In the genomic region with DNA sequence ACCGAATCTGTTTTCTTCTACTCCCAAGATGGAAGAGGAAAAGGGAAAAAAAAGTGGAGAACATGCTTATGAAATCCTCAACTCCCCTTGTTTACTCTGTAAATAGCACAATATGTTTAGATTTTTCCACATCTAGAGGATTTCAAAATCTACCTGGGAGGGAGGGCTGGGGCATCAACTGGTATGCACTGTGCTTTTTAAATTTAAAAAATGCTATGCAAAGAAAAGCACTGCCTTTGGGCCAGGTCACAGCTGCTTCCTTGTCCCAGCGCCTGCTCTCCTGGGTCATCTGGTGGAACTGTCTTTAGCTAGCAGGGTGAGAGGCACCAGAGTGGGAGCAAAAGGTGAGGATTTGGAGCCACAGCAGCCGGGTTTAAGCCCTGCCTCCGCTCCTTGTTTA, we compare ENCODE assay signal across 33 cellular contexts.
DNase-seq lines count a peak whose midpoint lies in the region; ATAC-seq, FAIRE-seq and TF ChIP-seq lines count a peak whose summit lies in the region.
"Had no signal": no experiment of that assay in that cellular context is flagged by ENCODE, and none has a peak within 500 bp of the region (broad histone marks: within the 10 kb centered on the region; RNA-seq: fewer than 3 reads in every experiment).

No MANE protein-coding gene starts in this region.

- DNase-seq in right lobe of liver, result no peak
- DNase-seq in HepG2 (ENCODE audit: low spot score), result no peak
- DNase-seq in D721Med (ENCODE audit: insufficient read length, low spot score), result no peak
- DNase-seq in left lobe of liver (ENCODE audit: low spot score), result no peak
- DNase-seq in GM13977 (ENCODE audit: low spot score), result no peak
- no peak for DNase-seq in DMS 273 treated with DMSO at 0.1 percent for 48 hours (lab: John Stamatoyannopoulos, UW)
- DNase-seq in HT-29 (ENCODE audit: low spot score), result no peak
- DNase-seq: 8988T; ACHN; AML-193; BE2C; C1 segment of cervical spinal cord; Caco-2; Calu3; CD4-positive, alpha-beta memory T cell; CD4-positive, alpha-beta T cell; CD4-positive, CD25-positive, alpha-beta regulatory T cell; CD8-positive, alpha-beta memory T cell; CD8-positive, alpha-beta T cell; COR-L47; DMS153; DMS53; DMS79; DMS79 treated with DMSO at 0.1 percent for 48 hours; DND-41; EL had no signal

- no peaks in the 10 kb centered on the region for H3K27me3 ChIP-seq in right lobe of liver
- peaks cover 0 to 8% of the 10 kb centered on the region in 2 experiments; a peak in 1 of 5 replicates for H3K27me3 ChIP-seq in HepG2 (ENCODE audit: control insufficient read depth in 1 of 2, insufficient read depth in 2 of 2, low read length in 2 of 2)
- peaks cover 21% of the 10 kb centered on the region for H3K27me3 ChIP-seq in OCI-LY3 (ENCODE audit: low read depth, low read length)
- H3K27me3 ChIP-seq: BE2C, BLaER1 had no signal

- BruUV-seq in HepG2 (replicated peaks; lab: Mats Ljungman, UMichigan), result no TSS peak

- FAIRE-seq in HepG2 (lab: Jason Lieb, UNC), result no peak
- peak; percentile 61 for FAIRE-seq in D721Med (lab: Jason Lieb, UNC)
- FAIRE-seq: A204.1, A549 had no signal

- H3K9ac ChIP-seq in HepG2 (ENCODE audit: insufficient read depth, low read depth, low read length) (no peak overlapping the region), OCI-LY3 (ENCODE audit: low read length) (peak overlapping the region; percentile 54; the same call in 1 of the 2 replicates)
- H3K9ac ChIP-seq: BLaER1; BLaER1 treated with 17β-estradiol and CSF1 and Interleukin-3, amounts not matched to agents 10 nM and 100 nM had no signal

- ATAC-seq in right lobe of liver (peak in 3 of 4 donors; percentile 54 to 59 (median 55)), HepG2 (no peak), left lobe of liver (peak; percentile 38)
- ATAC-seq: A549; CD8-positive, alpha-beta T cell had no signal

- H2AFZ ChIP-seq in HepG2 (ENCODE audit: low read length) (no peak overlapping the region), OCI-LY3 (ENCODE audit: low read depth, low read length) (no peak overlapping the region)

- in situ Hi-C loops in HepG2 (cut with HindIII; ENCODE audit: extremely low pct_ligation_motif_present, low pct_unique_long_range_greater_than_20kb), result no loop called here
- in situ Hi-C loops in GM13977 (cut with MboI; ENCODE audit: low pct_unique_long_range_greater_than_20kb, low sequenced_read_pairs, unreplicated experiment), result no loop called here

- no peak for TF ChIP-seq CTCF in right lobe of liver (IDR thresholded peaks at IDR 0.05)
- no peak for TF ChIP-seq CTCF in HepG2 (CRISPR knock-in tag; IDR thresholded peaks at IDR 0.05)
- no peak for TF ChIP-seq CTCF in D721Med (IDR thresholded peaks at IDR 0.05; ENCODE audit: insufficient read depth, missing control alignments)
- TF ChIP-seq CTCF in OCI-LY3 (IDR thresholded peaks at IDR 0.05; ENCODE audit: low read depth, low read length), result no peak
- TF ChIP-seq CTCF in GM13977 (IDR thresholded peaks at IDR 0.05; ENCODE audit: extremely low read depth, insufficient read depth, missing control alignments), result no peak

- no peak for TF ChIP-seq RAD21 in HepG2 (CRISPR knock-in tag; IDR thresholded peaks at IDR 0.05)

- no peaks in the 10 kb centered on the region for H3K79me2 ChIP-seq in HepG2 (ENCODE audit: insufficient read depth, low read length)
- no peaks in the 10 kb centered on the region for H3K79me2 ChIP-seq in OCI-LY3 (ENCODE audit: low read length)

- H3K4me3 ChIP-seq in right lobe of liver (no peak overlapping the region), HepG2 (replicated peaks in 1 of 3; ENCODE audit: insufficient read depth in 1 of 3, low read depth in 2 of 3, low read length in 3 of 3) (no peak overlapping the region), OCI-LY3 (ENCODE audit: low read length) (no peak overlapping the region)
- H3K4me3 ChIP-seq: A549; BLaER1; BLaER1 treated with 17β-estradiol and CSF1 and Interleukin-3, amounts not matched to agents 10 nM and 100 nM had no signal

- TF ChIP-seq EP300 in HepG2 (IDR thresholded peaks at IDR 0.05; ENCODE audit: low read depth in 2 of 2, low read length in 2 of 2), result no peak
- TF ChIP-seq EP300 in HepG2 (CRISPR knock-in tag; IDR thresholded peaks at IDR 0.05; ENCODE audit: borderline replicate concordance), result no peak

- H3K36me3 ChIP-seq in right lobe of liver (no peaks in the 10 kb centered on the region), HepG2 (replicated peaks in 1 of 2; ENCODE audit: control insufficient read depth in 1 of 2, insufficient read depth in 2 of 2, low read length in 2 of 2) (no peaks in the 10 kb centered on the region), OCI-LY3 (replicated peaks; ENCODE audit: low read depth, low read length) (peaks cover 30% of the 10 kb centered on the region)
- H3K36me3 ChIP-seq: BE2C; BLaER1; BLaER1 treated with 17β-estradiol and CSF1 and Interleukin-3, amounts not matched to agents 10 nM and 100 nM had no signal

- no peak overlapping the region for H3K27ac ChIP-seq in right lobe of liver
- H3K27ac ChIP-seq in HepG2 (ENCODE audit: extremely low read length, insufficient read depth, low read length), result no peak overlapping the region
- H3K27ac ChIP-seq in OCI-LY3 (ENCODE audit: low read length), result peak overlapping the region; percentile 64
- H3K27ac ChIP-seq: 22Rv1; A549; BLaER1; BLaER1 treated with 17β-estradiol and CSF1 and Interleukin-3, amounts not matched to agents 10 nM and 100 nM; C4-2B had no signal

- CTCF ChIA-PET in HepG2 (lab: Yijun Ruan, JAX; ENCODE audit: low intra/inter-chr PET ratio, low total read pairs), result no interaction called here

- H3K4me1 ChIP-seq in right lobe of liver (peaks cover 0 to 16% (median 0%) of the 10 kb centered on the region in 4 donors), HepG2 (ENCODE audit: insufficient read depth, low read length) (no peaks in the 10 kb centered on the region), OCI-LY3 (ENCODE audit: low read length) (peaks cover 62% of the 10 kb centered on the region)
- H3K4me1 ChIP-seq: A549; BE2C; BLaER1; BLaER1 treated with 17β-estradiol and CSF1 and Interleukin-3, amounts not matched to agents 10 nM and 100 nM; Caco-2 had no signal

- POLR2A ChIA-PET in HepG2 (lab: Yijun Ruan, JAX), result no interaction called here

- no peaks in the 10 kb centered on the region for H4K20me1 ChIP-seq in HepG2 (ENCODE audit: insufficient read depth, low read length)
- H4K20me1 ChIP-seq in OCI-LY3 (ENCODE audit: insufficient read depth, low read length), result no peaks in the 10 kb centered on the region
- H4K20me1 ChIP-seq: BLaER1; BLaER1 treated with 17β-estradiol and CSF1 and Interleukin-3, amounts not matched to agents 10 nM and 100 nM had no signal

- intact Hi-C loops in right lobe of liver (cut with DNase I) (no loop called here), HepG2 (cut with micrococcal nuclease; ENCODE audit: unreplicated experiment) (no loop called here)

- WGBS in right lobe of liver (ENCODE audit: insufficient coverage, low coverage, low lambda C conversion rate, missing lambda C conversion rate), result 50% methylated on average over 2 of the region's 4 CpGs
- 24% methylated on average over 3 of the region's 4 CpGs for WGBS in HepG2 (ENCODE audit: low lambda C conversion rate)

- TF ChIP-seq POLR2A in right lobe of liver (IDR thresholded peaks at IDR 0.05), result no peak
- TF ChIP-seq POLR2A in HepG2 (IDR thresholded peaks at IDR 0.05; ENCODE audit: insufficient read depth in 1 of 2, low read depth in 2 of 2, low read length in 2 of 2), result no peak

- H3K9me3 ChIP-seq in right lobe of liver (no peaks in the 10 kb centered on the region), HepG2 (ENCODE audit: low read length) (no peaks in the 10 kb centered on the region), OCI-LY3 (ENCODE audit: insufficient read depth, low read length) (peaks cover 20% of the 10 kb centered on the region)
- H3K9me3 ChIP-seq: A549; BE2C; BLaER1; BLaER1 treated with 17β-estradiol and CSF1 and Interleukin-3, amounts not matched to agents 10 nM and 100 nM; Caco-2 had no signal

- H3K4me2 ChIP-seq in HepG2 (ENCODE audit: low read depth, low read length) (no peak overlapping the region), OCI-LY3 (ENCODE audit: low read length) (peak overlapping the region; percentile 74)
- H3K4me2 ChIP-seq: A549, BLaER1 had no signal

TF ChIP-seq in HepG2, 621 proteins besides CTCF, POLR2A, EP300 and RAD21 (continues in another document):
- TF ChIP-seq ZNF563 (CRISPR knock-in tag; IDR thresholded peaks at IDR 0.05), result no peak
- no peak for TF ChIP-seq ZNF75D (CRISPR knock-in tag; IDR thresholded peaks at IDR 0.05; ENCODE audit: borderline replicate concordance)
- TF ChIP-seq ZNF33B (CRISPR knock-in tag; IDR thresholded peaks at IDR 0.05), result no peak
- TF ChIP-seq ZNF10 (CRISPR knock-in tag; IDR thresholded peaks at IDR 0.05; ENCODE audit: borderline replicate concordance, low read depth), result no peak
- TF ChIP-seq, protein P1, sequence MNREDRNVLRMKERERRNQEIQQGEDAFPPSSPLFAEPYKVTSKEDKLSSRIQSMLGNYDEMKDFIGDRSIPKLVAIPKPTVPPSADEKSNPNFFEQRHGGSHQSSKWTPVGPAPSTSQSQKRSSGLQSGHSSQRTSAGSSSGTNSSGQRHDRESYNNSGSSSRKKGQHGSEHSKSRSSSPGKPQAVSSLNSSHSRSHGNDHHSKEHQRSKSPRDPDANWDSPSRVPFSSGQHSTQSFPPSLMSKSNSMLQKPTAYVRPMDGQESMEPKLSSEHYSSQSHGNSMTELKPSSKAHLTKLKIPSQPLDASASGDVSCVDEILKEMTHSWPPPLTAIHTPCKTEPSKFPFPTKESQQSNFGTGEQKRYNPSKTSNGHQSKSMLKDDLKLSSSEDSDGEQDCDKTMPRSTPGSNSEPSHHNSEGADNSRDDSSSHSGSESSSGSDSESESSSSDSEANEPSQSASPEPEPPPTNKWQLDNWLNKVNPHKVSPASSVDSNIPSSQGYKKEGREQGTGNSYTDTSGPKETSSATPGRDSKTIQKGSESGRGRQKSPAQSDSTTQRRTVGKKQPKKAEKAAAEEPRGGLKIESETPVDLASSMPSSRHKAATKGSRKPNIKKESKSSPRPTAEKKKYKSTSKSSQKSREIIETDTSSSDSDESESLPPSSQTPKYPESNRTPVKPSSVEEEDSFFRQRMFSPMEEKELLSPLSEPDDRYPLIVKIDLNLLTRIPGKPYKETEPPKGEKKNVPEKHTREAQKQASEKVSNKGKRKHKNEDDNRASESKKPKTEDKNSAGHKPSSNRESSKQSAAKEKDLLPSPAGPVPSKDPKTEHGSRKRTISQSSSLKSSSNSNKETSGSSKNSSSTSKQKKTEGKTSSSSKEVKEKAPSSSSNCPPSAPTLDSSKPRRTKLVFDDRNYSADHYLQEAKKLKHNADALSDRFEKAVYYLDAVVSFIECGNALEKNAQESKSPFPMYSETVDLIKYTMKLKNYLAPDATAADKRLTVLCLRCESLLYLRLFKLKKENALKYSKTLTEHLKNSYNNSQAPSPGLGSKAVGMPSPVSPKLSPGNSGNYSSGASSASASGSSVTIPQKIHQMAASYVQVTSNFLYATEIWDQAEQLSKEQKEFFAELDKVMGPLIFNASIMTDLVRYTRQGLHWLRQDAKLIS (CRISPR knock-in tag; IDR thresholded peaks at IDR 0.05), result no peak
- TF ChIP-seq ZFP41 (CRISPR knock-in tag; IDR thresholded peaks at IDR 0.05; ENCODE audit: borderline replicate concordance), result no peak
- TF ChIP-seq ELF4 (CRISPR knock-in tag; IDR thresholded peaks at IDR 0.05; ENCODE audit: borderline replicate concordance), result no peak
- no peak for TF ChIP-seq ZZZ3 (CRISPR knock-in tag; IDR thresholded peaks at IDR 0.05; ENCODE audit: borderline replicate concordance)
- no peak for TF ChIP-seq ZSCAN25 (CRISPR knock-in tag; IDR thresholded peaks at IDR 0.05)
- no peak for TF ChIP-seq SNAPC2 (CRISPR knock-in tag; IDR thresholded peaks at IDR 0.05)
